In the genomic region with DNA sequence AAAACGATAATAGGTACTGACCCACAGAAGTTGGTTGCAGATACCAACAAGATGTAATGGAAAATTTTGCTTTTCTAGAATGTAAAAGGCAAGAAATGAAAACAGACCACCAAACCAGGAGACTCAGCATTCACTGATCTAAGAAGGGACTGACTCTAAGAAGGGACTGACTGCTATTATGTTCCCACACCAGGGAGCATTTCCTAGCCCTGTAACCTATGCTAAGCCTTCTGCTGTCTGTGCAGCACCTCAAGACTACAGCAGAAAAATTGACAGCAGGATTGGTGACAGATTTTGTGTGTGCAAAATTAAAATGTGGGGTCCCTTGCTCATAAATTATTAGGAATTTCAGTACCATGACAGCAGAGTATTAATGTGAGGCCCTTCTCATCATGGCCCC, we compare ENCODE assay signal across 28 cellular contexts.
"Had no signal": no experiment of that assay in that cellular context is flagged by ENCODE, and none has a peak within 500 bp of the region (broad histone marks: within the 10 kb centered on the region; RNA-seq: fewer than 3 reads in every experiment).

No MANE protein-coding gene starts in this region.

- H3K36me3 ChIP-seq: left lung, lower lobe of right lung, neutrophil, ovary, right atrium auricular region, right lobe of liver, tibial nerve, uterus had no signal

- ATAC-seq: left colon; left lung; lower lobe of right lung; naive thymus-derived CD8-positive, alpha-beta T cell; right lobe of liver; stimulated activated memory B cell treated with anti-CD40 and anti-IgM and Interleukin-4, amounts not matched to agents 10 μg/mL and 1 μg/mL and 100 μg/mL, for 72 hours; stimulated activated naive CD8-positive, alpha-beta T cell treated with anti-CD3 and anti-CD28 coated beads, Interleukin-15, amount 100 ng/mL, for 72 hours had no signal

- DNase-seq: immature natural killer cell; kidney; left colon; left lung; lower lobe of right lung; mammary epithelial cell; mesenchymal stem cell; naive thymus-derived CD8-positive, alpha-beta T cell; occipital lobe; ovary; right lobe of liver; stimulated activated CD4-positive, alpha-beta T cell treated with anti-CD3 and anti-CD28 coated beads, Interleukin-1b, Interleukin-23, amount 100 ng/mL, for 48 hours; stimulated activated CD4-positive, alpha-beta T cell treated with anti-CD3 and anti-CD28 coated beads, Interleukin-2, amount 100 ng/mL, for 48 hours; stimulated activated CD4-positive, alpha-beta T cell treated with anti-CD3 and anti-CD28 coated beads, Interleukin-4, amount 100 ng/mL, for 4 hours; stimulated activated CD8-positive, alpha-beta memory T cell treated with anti-CD3 and anti-CD28 coated beads, Interleukin-4, amount 100 ng/mL, for 48 hours; stimulated activated naive CD4-positive, alpha-beta T cell treated with Interleukin-2 at 50 U/mL for 16 hours; stimulated activated naive CD8-positive, alpha-beta T cell treated with anti-CD3 and anti-CD28 coated beads, Interleukin-15, amount 100 ng/mL, for 72 hours; substantia nigra; uterus had no signal

- H3K27ac ChIP-seq: left lung, lower lobe of right lung, neutrophil, ovary, right atrium auricular region, right lobe of liver, tibial nerve, uterus had no signal

- H3K27ac Mint-ChIP-seq: immature natural killer cell; naive thymus-derived CD8-positive, alpha-beta T cell; nephron; progenitor cell of endocrine pancreas; stimulated activated memory B cell treated with anti-CD40 and anti-IgM and Interleukin-4, amounts not matched to agents 10 μg/mL and 1 μg/mL and 100 μg/mL, for 72 hours; stimulated activated naive CD8-positive, alpha-beta T cell treated with anti-CD3 and anti-CD28 coated beads, Interleukin-15, amount 100 ng/mL, for 72 hours; type B pancreatic cell had no signal

- H3K4me1 Mint-ChIP-seq: immature natural killer cell; naive thymus-derived CD8-positive, alpha-beta T cell; neural crest cell; stimulated activated memory B cell treated with anti-CD40 and anti-IgM and Interleukin-4, amounts not matched to agents 10 μg/mL and 1 μg/mL and 100 μg/mL, for 72 hours; stimulated activated naive CD8-positive, alpha-beta T cell treated with anti-CD3 and anti-CD28 coated beads, Interleukin-15, amount 100 ng/mL, for 72 hours had no signal

- H3K27me3 ChIP-seq: left lung, neutrophil, ovary, right atrium auricular region, right lobe of liver, tibial nerve, uterus had no signal

- H3K4me3 ChIP-seq: left lung, lower lobe of right lung, ovary, right atrium auricular region, right lobe of liver, smooth muscle cell, tibial nerve, uterus had no signal

- H3K36me3 Mint-ChIP-seq: immature natural killer cell; naive thymus-derived CD8-positive, alpha-beta T cell; stimulated activated memory B cell treated with anti-CD40 and anti-IgM and Interleukin-4, amounts not matched to agents 10 μg/mL and 1 μg/mL and 100 μg/mL, for 72 hours; type B pancreatic cell had no signal

- H3K9me3 Mint-ChIP-seq: nephron; neural crest cell; stimulated activated naive CD8-positive, alpha-beta T cell treated with anti-CD3 and anti-CD28 coated beads, Interleukin-15, amount 100 ng/mL, for 72 hours; type B pancreatic cell had no signal

- H3K4me1 ChIP-seq: left lung, lower lobe of right lung, right atrium auricular region, right lobe of liver, tibial nerve, uterus had no signal

- H3K4me2 ChIP-seq: smooth muscle cell had no signal

- H3K27me3 Mint-ChIP-seq: naive thymus-derived CD8-positive, alpha-beta T cell; progenitor cell of endocrine pancreas; stimulated activated memory B cell treated with anti-CD40 and anti-IgM and Interleukin-4, amounts not matched to agents 10 μg/mL and 1 μg/mL and 100 μg/mL, for 72 hours; stimulated activated naive CD8-positive, alpha-beta T cell treated with anti-CD3 and anti-CD28 coated beads, Interleukin-15, amount 100 ng/mL, for 72 hours; type B pancreatic cell had no signal

- H3K4me3 Mint-ChIP-seq: immature natural killer cell; naive thymus-derived CD8-positive, alpha-beta T cell; nephron; neural crest cell; stimulated activated memory B cell treated with anti-CD40 and anti-IgM and Interleukin-4, amounts not matched to agents 10 μg/mL and 1 μg/mL and 100 μg/mL, for 72 hours; stimulated activated naive CD8-positive, alpha-beta T cell treated with anti-CD3 and anti-CD28 coated beads, Interleukin-15, amount 100 ng/mL, for 72 hours; type B pancreatic cell had no signal

- H3K9me3 ChIP-seq: left lung, lower lobe of right lung, neutrophil, ovary, right atrium auricular region, right lobe of liver, tibial nerve, uterus had no signal
